Comparison of ENCODE assay signal across 8 cellular contexts in the genomic region with DNA sequence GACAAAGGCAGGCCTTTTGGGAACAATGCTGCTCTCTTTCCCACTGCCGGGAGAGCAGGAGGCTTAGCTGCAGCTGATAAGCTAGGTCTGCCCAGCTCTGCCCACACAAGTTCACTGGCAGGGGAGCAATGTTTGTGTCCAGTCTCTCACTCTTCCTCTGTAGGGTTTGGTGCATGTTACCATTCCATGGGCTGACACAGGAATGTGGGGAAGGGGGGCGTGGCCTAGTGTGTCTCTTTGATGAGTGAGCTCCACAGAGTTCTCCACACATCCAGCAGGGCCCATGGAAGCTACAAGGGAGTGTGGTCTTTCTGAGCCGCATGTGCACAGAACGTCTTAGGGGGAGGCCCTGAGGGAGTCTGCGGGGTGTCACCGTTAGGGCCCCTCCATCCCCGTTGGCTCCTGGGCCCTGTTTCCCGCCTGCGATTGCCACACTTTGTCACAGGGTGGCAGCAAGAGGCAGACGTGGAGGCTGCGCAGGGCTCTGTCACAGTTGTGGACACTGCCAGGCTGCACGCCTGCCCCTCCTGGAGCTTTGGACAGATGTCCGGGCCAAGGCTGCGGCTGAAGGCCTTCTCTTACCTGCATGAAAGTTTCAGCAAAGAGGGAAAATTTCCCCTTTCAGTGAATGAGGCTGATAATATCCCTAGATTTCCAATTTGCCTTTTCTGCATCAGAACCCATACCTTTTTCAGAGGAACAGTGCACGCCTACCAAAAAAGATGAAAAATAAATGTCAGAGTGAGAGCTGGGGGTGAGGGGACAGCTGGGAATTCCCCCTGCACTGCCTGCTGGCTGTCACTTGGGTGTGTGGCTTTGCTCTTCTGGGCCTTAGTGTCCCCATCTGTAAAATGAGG. TPM values are rescaled to one million over a fixed set of nuclear protein-coding genes. Genes with fewer than 3 reads are reported as not detected.
DNase-seq lines count a peak whose midpoint lies in the region; ATAC-seq and TF ChIP-seq lines count a peak whose summit lies in the region.

No MANE protein-coding gene starts in this region.

- H3K4me3 Mint-ChIP-seq in brain, result no peak overlapping the region

- DNase-seq in DMS 273 (lab: John Stamatoyannopoulos, UW; ENCODE audit: unreplicated experiment) (peak; percentile 77), DMS 273 treated with DMSO at 0.1 percent for 48 hours (lab: John Stamatoyannopoulos, UW) (no peak), NCI-H2081 treated with DMSO at 0.1 percent for 48 hours (lab: John Stamatoyannopoulos, UW) (peak; percentile 49), left lobe of liver (ENCODE audit: low spot score) (peak; percentile 73), NOMO-1 treated with dmso at 0.1 percent for 144 hours (lab: John Stamatoyannopoulos, UW; ENCODE audit: unreplicated experiment) (no peak)

- H3K27me3 Mint-ChIP-seq in brain, result peaks cover 14% of the 10 kb centered on the region

- peak overlapping the region in 1 of 5 experiments; percentile 32 for H3K27ac Mint-ChIP-seq in brain

- H3K9me3 Mint-ChIP-seq in brain, result no peaks in the 10 kb centered on the region

- no peaks in the 10 kb centered on the region for H3K36me3 Mint-ChIP-seq in brain

- peak; percentile 100 for ATAC-seq in left lobe of liver
- ATAC-seq in HG02884 (IDR thresholded peaks at IDR 0.05; ENCODE audit: unreplicated experiment), result no peak
- no peak for ATAC-seq in HG03095 (IDR thresholded peaks at IDR 0.05; ENCODE audit: unreplicated experiment)

- peak; percentile 82 to 91 for TF ChIP-seq CTCF in brain (conservative IDR thresholded peaks at IDR 0.05)

- peaks cover 24% of the 10 kb centered on the region for H3K4me1 Mint-ChIP-seq in brain

RNA-seq across cellular contexts. Expression of a gene that starts 24.3 kb away (rescaled TPM):
- 3.7 TPM for polyA plus RNA-seq in brain (ENCODE audit: insufficient read depth, low read depth, low replicate concordance)
- total RNA-seq in left lobe of liver, result 0.10 TPM

Comparison
In these comparisons a context has a peak if more than half of its experiments do, and no peak if none do; other contexts are left out.
1. DNase-seq: peak in DMS 273 (single experiment), NCI-H2081 treated with DMSO at 0.1 percent for 48 hours (single experiment) and left lobe of liver (single experiment); none in DMS 273 treated with DMSO at 0.1 percent for 48 hours (single experiment) and NOMO-1 treated with dmso at 0.1 percent for 144 hours (single experiment).